8 cellular contexts compared by ENCODE assay signal in genomic region chr15:93282808-93283207, GRCh38.
"Had no signal": no experiment of that assay in that cellular context is flagged by ENCODE, and none has a peak within 500 bp of the region (broad histone marks: within the 10 kb centered on the region; RNA-seq: fewer than 3 reads in every experiment).

No MANE protein-coding gene starts in this region.

- ATAC-seq: GM12878 had no signal

- DNase-seq: GDM1, GF-D8 had no signal

- FAIRE-seq: G401.6, GM12878, GM12891, GM12892, GM18507, GM19239 had no signal

- H3K4me3 ChIP-seq: GM12878 had no signal
